In the genomic region with DNA sequence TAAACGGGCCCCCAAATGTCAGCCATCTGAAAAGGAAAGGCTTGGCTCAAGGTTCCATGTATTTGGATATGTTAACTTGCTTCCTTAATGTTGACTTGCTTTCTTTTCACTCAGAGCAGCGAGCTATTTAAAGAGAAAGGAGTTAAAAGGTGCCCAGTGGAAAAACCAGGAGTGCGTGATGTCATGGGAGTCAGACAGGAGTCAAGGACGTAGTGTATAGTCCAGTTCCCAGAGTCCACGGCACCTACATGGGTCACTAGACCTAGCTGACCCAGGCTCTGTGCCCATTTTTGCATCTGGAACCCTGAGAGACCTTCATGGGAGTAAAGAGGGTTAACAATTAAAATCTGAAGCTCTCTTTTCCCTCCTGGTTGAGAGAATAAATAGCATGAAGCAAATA, we compare ENCODE assay signal across 1 cellular context.
TF ChIP-seq lines count a peak whose summit lies in the region.

No MANE protein-coding gene starts in this region.

TF ChIP-seq in A549, 52 proteins besides CTCF, POLR2A, EP300 and RAD21 (continued from another document):
- no peak for TF ChIP-seq RNF2 (IDR thresholded peaks at IDR 0.05; ENCODE audit: borderline replicate concordance, low read depth)
- no peak for TF ChIP-seq CHD2 (IDR thresholded peaks at IDR 0.05; ENCODE audit: low read length, partially characterized antibody)
- TF ChIP-seq, protein P1, sequence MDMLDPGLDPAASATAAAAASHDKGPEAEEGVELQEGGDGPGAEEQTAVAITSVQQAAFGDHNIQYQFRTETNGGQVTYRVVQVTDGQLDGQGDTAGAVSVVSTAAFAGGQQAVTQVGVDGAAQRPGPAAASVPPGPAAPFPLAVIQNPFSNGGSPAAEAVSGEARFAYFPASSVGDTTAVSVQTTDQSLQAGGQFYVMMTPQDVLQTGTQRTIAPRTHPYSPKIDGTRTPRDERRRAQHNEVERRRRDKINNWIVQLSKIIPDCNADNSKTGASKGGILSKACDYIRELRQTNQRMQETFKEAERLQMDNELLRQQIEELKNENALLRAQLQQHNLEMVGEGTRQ (IDR thresholded peaks at IDR 0.05): no peak
